Comparison of ENCODE assay signal across 8 cellular contexts in the genomic region with DNA sequence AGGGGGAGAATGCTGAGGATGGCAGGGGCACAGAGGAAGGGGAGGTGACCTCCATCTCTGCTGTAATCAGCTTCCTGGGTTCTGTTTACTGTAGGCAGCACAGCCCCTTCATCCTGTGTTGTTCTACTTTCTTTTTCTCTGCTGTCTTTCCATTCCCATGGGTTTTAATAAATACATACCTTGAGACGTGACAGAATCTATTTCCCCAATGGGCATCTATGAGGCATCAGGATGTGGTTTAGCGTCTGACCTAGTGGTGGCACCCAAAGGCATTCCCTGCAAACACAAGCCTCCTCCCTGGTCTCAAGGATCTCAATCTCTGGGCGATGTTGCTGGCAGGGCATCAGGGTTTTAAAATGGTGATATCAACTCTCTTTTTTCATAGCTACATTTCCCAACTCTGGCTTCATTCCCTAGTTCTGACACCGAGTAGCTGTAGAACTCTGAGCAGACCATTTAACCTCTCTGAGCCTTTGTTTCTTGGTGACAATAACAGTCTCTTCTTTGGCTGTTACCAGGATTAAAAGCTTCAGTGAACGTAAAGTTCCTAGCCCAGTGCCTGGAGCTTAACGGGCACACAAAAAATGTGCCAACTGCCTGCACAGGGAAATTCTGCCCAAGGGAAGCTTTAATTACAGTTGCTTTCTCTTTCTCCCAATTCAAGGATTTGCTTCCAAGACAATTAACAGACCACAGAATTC.
DNase-seq lines count a peak whose midpoint lies in the region; ATAC-seq and TF ChIP-seq lines count a peak whose summit lies in the region.

No MANE protein-coding gene starts in this region.

- H3K36me3 ChIP-seq in smooth muscle cell (ENCODE audit: low read depth): no peaks in the 10 kb centered on the region

- no peaks in the 10 kb centered on the region for H4K20me1 ChIP-seq in smooth muscle cell (ENCODE audit: low read depth)

- no peak overlapping the region for H2AFZ ChIP-seq in smooth muscle cell (ENCODE audit: low read depth)

- no peak overlapping the region for H3K4me3 ChIP-seq in epithelial cell of esophagus (ENCODE audit: low read length)
- H3K4me3 ChIP-seq in smooth muscle cell: no peak overlapping the region

- H3F3A ChIP-seq in smooth muscle cell (ENCODE audit: low read depth): no peaks in the 10 kb centered on the region

- H3K4me1 ChIP-seq in smooth muscle cell (ENCODE audit: low read depth): peaks cover 28% of the 10 kb centered on the region

- H3K9me3 ChIP-seq in smooth muscle cell (replicated peaks; ENCODE audit: low read depth): no peaks in the 10 kb centered on the region

- WGBS in smooth muscle cell (ENCODE audit: low lambda C conversion rate): 60% methylated on average over 6 of the region's 6 CpGs

- H3K4me2 ChIP-seq in smooth muscle cell: peak overlapping the region; percentile 14

- DNase-seq in activated CD4-positive, alpha-beta T cell treated with anti-CD3 and anti-CD28 coated beads for 48 hours: peak; percentile 12
- DNase-seq in activated CD4-positive, alpha-beta T cell treated with anti-CD3 and anti-CD28 coated beads for 1 hour: no peak
- DNase-seq in RKO (ENCODE audit: low spot score) (peak; percentile 48), epithelial cell of esophagus (ENCODE audit: low read depth) (peak; percentile 75), smooth muscle cell (lab: John Stamatoyannopoulos, UW; ENCODE audit: unreplicated experiment) (no peak), amygdala (lab: John Stamatoyannopoulos, UW) (no peak), GM19240 (ENCODE audit: insufficient read length, low spot score) (no peak)

- no peaks in the 10 kb centered on the region for H3K27me3 ChIP-seq in smooth muscle cell (ENCODE audit: low read depth)

- H3K79me2 ChIP-seq in smooth muscle cell (ENCODE audit: low read depth): no peaks in the 10 kb centered on the region

- H3K9ac ChIP-seq in smooth muscle cell (ENCODE audit: low read depth): no peak overlapping the region

- ATAC-seq in GM21360 (IDR thresholded peaks at IDR 0.05; ENCODE audit: unreplicated experiment): no peak

- H3K27ac ChIP-seq in smooth muscle cell (ENCODE audit: low read depth): no peak overlapping the region

- TF ChIP-seq CTCF in epithelial cell of esophagus (IDR thresholded peaks at IDR 0.05; ENCODE audit: insufficient read depth, low read depth, low read length, missing control alignments) (peak; percentile 17), smooth muscle cell (IDR thresholded peaks at IDR 0.05; ENCODE audit: borderline replicate concordance, insufficient read depth, poor library complexity, severe bottlenecking) (no peak)

Comparison
In these comparisons a context has a peak if more than half of its experiments do, and no peak if none do; other contexts are left out.
1. DNase-seq: peak in activated CD4-positive, alpha-beta T cell treated with anti-CD3 and anti-CD28 coated beads for 48 hours (single experiment), RKO (single experiment) and epithelial cell of esophagus (single experiment); none in activated CD4-positive, alpha-beta T cell treated with anti-CD3 and anti-CD28 coated beads for 1 hour (single experiment), smooth muscle cell (single experiment), amygdala (0 of 56) and GM19240 (single experiment).